Comparison of ENCODE assay signal across 9 cellular contexts in genomic region chr12:54371328-54372112, GRCh38. TPM values are rescaled to one million over a fixed set of nuclear protein-coding genes. Genes with fewer than 3 reads are reported as not detected.
DNase-seq lines count a peak whose midpoint lies in the region; ATAC-seq and TF ChIP-seq lines count a peak whose summit lies in the region.
"Had no signal": no experiment of that assay in that cellular context is flagged by ENCODE, and none has a peak within 500 bp of the region (broad histone marks: within the 10 kb centered on the region; RNA-seq: fewer than 3 reads in every experiment).

No MANE protein-coding gene starts in this region.

- no peak overlapping the region for H3K4me3 ChIP-seq in ACC112 (ENCODE audit: low read depth, low read length)
- H3K4me3 ChIP-seq in Loucy (ENCODE audit: low read length, poor library complexity, severe bottlenecking) = peak overlapping the region; percentile 40
- H3K4me3 ChIP-seq in breast epithelium = no peak overlapping the region
- H3K4me3 ChIP-seq in muscle layer of colon (ENCODE audit: low read depth in 1 of 2, low read length in 2 of 2) = no peak overlapping the region
- no peak overlapping the region for H3K4me3 ChIP-seq in CD8-positive, alpha-beta memory T cell (ENCODE audit: low read length)

- H3K27me3 ChIP-seq in ACC112 (ENCODE audit: insufficient read depth, low read length) = no peaks in the 10 kb centered on the region
- no peaks in the 10 kb centered on the region for H3K27me3 ChIP-seq in Loucy (ENCODE audit: insufficient read depth, low read length, poor library complexity, severe bottlenecking)
- no peaks in the 10 kb centered on the region for H3K27me3 ChIP-seq in breast epithelium
- H3K27me3 ChIP-seq in muscle layer of colon (ENCODE audit: control insufficient read depth in 1 of 2, insufficient read depth in 2 of 2, low read length in 2 of 2) = no peaks in the 10 kb centered on the region
- H3K27me3 ChIP-seq in CD8-positive, alpha-beta memory T cell (ENCODE audit: insufficient read depth, low read length, poor library complexity, severe bottlenecking) = no peaks in the 10 kb centered on the region

- peak overlapping the region; percentile 58 for H3K27ac ChIP-seq in ACC112 (ENCODE audit: low read depth, low read length)
- H3K27ac ChIP-seq in breast epithelium = peak overlapping the region; percentile 71 to 77
- peak overlapping the region; percentile 12 for H3K27ac ChIP-seq in muscle layer of colon (ENCODE audit: low read depth, low read length)
- H3K27ac ChIP-seq in CD8-positive, alpha-beta memory T cell (ENCODE audit: low read depth, low read length) = no peak overlapping the region

- TF ChIP-seq POLR2A in breast epithelium (IDR thresholded peaks at IDR 0.05) = no peak

- peak overlapping the region in 3 of 8 donors; percentile 13 to 83 (median 64) for H3K27ac Mint-ChIP-seq in CD8-positive, alpha-beta memory T cell
- H3K27ac Mint-ChIP-seq in progenitor cell of endocrine pancreas = no peak overlapping the region

- CTCF ChIA-PET in CD8-positive, alpha-beta memory T cell (lab: Charles Lee) = interaction anchor here (0.9 to 2.7 kb wide), 9 partner anchors 8 to 157 kb away, joined by 3 to 14 read pairs (median 6); partner anchors contain the start of gene NCKAP1L

- no peak overlapping the region for H3K4me3 Mint-ChIP-seq in CD8-positive, alpha-beta memory T cell
- H3K4me3 Mint-ChIP-seq in progenitor cell of endocrine pancreas (ENCODE audit: low read depth) = no peak overlapping the region

- no peaks in the 10 kb centered on the region for H3K36me3 ChIP-seq in ACC112 (ENCODE audit: insufficient read depth, low read length)
- no peaks in the 10 kb centered on the region for H3K36me3 ChIP-seq in Loucy (ENCODE audit: insufficient read depth, low read length)
- no peaks in the 10 kb centered on the region for H3K36me3 ChIP-seq in breast epithelium
- peaks cover 8% of the 10 kb centered on the region for H3K36me3 ChIP-seq in muscle layer of colon (ENCODE audit: insufficient read depth, low read length)
- no peaks in the 10 kb centered on the region for H3K36me3 ChIP-seq in CD8-positive, alpha-beta memory T cell (ENCODE audit: insufficient read depth, low read length)

- TF ChIP-seq CTCF in Loucy (conservative IDR thresholded peaks at IDR 0.05; ENCODE audit: low read length) (no peak), breast epithelium (IDR thresholded peaks at IDR 0.05) (no peak), progenitor cell of endocrine pancreas (IDR thresholded peaks at IDR 0.05; ENCODE audit: unreplicated experiment) (no peak)

- no peaks in the 10 kb centered on the region for H4K20me1 ChIP-seq in Loucy (ENCODE audit: insufficient read depth, low read length, poor library complexity, severe bottlenecking)

- peaks cover 0 to 1% (median 0%) of the 10 kb centered on the region in 3 donors for H3K36me3 Mint-ChIP-seq in CD8-positive, alpha-beta memory T cell
- peaks cover 9% of the 10 kb centered on the region for H3K36me3 Mint-ChIP-seq in progenitor cell of endocrine pancreas (ENCODE audit: insufficient read depth)

- H3F3A ChIP-seq in Loucy (ENCODE audit: low read depth) = no peaks in the 10 kb centered on the region

- peak overlapping the region; percentile 66 for H3K9ac ChIP-seq in Loucy (ENCODE audit: low read depth, low read length, poor library complexity, severe bottlenecking)
- H3K9ac ChIP-seq in muscle layer of colon (ENCODE audit: low read length) = no peak overlapping the region

- no peaks in the 10 kb centered on the region for H3K9me3 Mint-ChIP-seq in CD8-positive, alpha-beta memory T cell
- H3K9me3 Mint-ChIP-seq in progenitor cell of endocrine pancreas (ENCODE audit: low read depth) = no peaks in the 10 kb centered on the region

- H3K9me2 ChIP-seq in Loucy (replicated peaks; ENCODE audit: low read depth, low read length) = no peaks in the 10 kb centered on the region

- POLR2A ChIA-PET in CD8-positive, alpha-beta memory T cell (lab: Charles Lee) = no interaction called here

- intact Hi-C loops in breast epithelium (cut with DNase I; ENCODE audit: low total_unique reads) = no loop called here

- peaks cover 0 to 2% of the 10 kb centered on the region in 2 donors for H3K27me3 Mint-ChIP-seq in CD8-positive, alpha-beta memory T cell
- H3K27me3 Mint-ChIP-seq in progenitor cell of endocrine pancreas = peaks cover 38% of the 10 kb centered on the region

- H3K4me2 ChIP-seq in Loucy (ENCODE audit: low read depth, low read length, poor library complexity, severe bottlenecking) = peak overlapping the region; percentile 51

- H3K79me2 ChIP-seq in ACC112 (ENCODE audit: control insufficient read depth, insufficient read depth, low read length, unreplicated experiment) (no peaks in the 10 kb centered on the region), Loucy (ENCODE audit: insufficient read depth, low read length) (no peaks in the 10 kb centered on the region)

- H3K9me3 ChIP-seq in Loucy (ENCODE audit: insufficient read depth, low read depth, low read length) (no peaks in the 10 kb centered on the region), breast epithelium (no peaks in the 10 kb centered on the region), muscle layer of colon (ENCODE audit: low read length) (no peaks in the 10 kb centered on the region)
- no peaks in the 10 kb centered on the region for H3K9me3 ChIP-seq in CD8-positive, alpha-beta memory T cell (ENCODE audit: low read length)

- no peak overlapping the region for H2AFZ ChIP-seq in ACC112 (ENCODE audit: low read length, unreplicated experiment)
- peak overlapping the region; percentile 19; the same call in 1 of the 2 replicates for H2AFZ ChIP-seq in Loucy (ENCODE audit: low read length)

- DNase-seq in breast epithelium (ENCODE audit: low spot score in 2 of 2) (no peak), HuH-7.5 (ENCODE audit: low spot score) (no peak), progenitor cell of endocrine pancreas (ENCODE audit: low spot score, unreplicated experiment) (no peak)
- no peak for DNase-seq in CD8-positive, alpha-beta memory T cell
- DNase-seq: PC-3 had no signal

- no peak for ATAC-seq in GM21526 (IDR thresholded peaks at IDR 0.05; ENCODE audit: low FRiP score, unreplicated experiment)
- ATAC-seq: PC-3 had no signal

- peaks cover 16 to 25% (median 19%) of the 10 kb centered on the region in 3 donors for H3K4me1 Mint-ChIP-seq in CD8-positive, alpha-beta memory T cell
- peaks cover 6% of the 10 kb centered on the region for H3K4me1 Mint-ChIP-seq in progenitor cell of endocrine pancreas (ENCODE audit: low read depth)

- H3K4me1 ChIP-seq in ACC112 (ENCODE audit: control insufficient read depth, insufficient read depth, low read length, unreplicated experiment) = peaks cover 60% of the 10 kb centered on the region
- H3K4me1 ChIP-seq in Loucy (ENCODE audit: insufficient read depth, low read length, poor library complexity, severe bottlenecking) = peaks cover 33% of the 10 kb centered on the region
- peaks cover 0 to 8% of the 10 kb centered on the region in 2 donors for H3K4me1 ChIP-seq in breast epithelium
- H3K4me1 ChIP-seq in muscle layer of colon (ENCODE audit: insufficient read depth, low read length) = peaks cover 60% of the 10 kb centered on the region
- H3K4me1 ChIP-seq in CD8-positive, alpha-beta memory T cell (ENCODE audit: insufficient read depth, low read length) = peaks cover 11% of the 10 kb centered on the region

RNA-seq across cellular contexts. Expression of gene GPR84, which starts 7.2 kb away (rescaled TPM):
- under 1 TPM in 1 of 3 donors, not detected in 2; 0.44 TPM for total RNA-seq in breast epithelium
- total RNA-seq in CD8-positive, alpha-beta memory T cell = under 1 TPM; 0.15 to 0.16 TPM
- polyA plus RNA-seq in CD8-positive, alpha-beta memory T cell = not detected
- not detected in 2 replicates for total RNA-seq in progenitor cell of endocrine pancreas
- total RNA-seq: PC-3 had no signal

RNA-seq across cellular contexts. Expression of gene ZNF385A, which starts 13.0 kb away (rescaled TPM):
- total RNA-seq in breast epithelium (10 to 100 TPM in 2 of 3 donors, 1 to 10 TPM in 1; 8.9 to 18.4 (median 10.5) TPM), progenitor cell of endocrine pancreas (15.6 and 16.6 TPM in 2 replicates)
- under 1 TPM; 0.77 to 0.78 TPM for total RNA-seq in CD8-positive, alpha-beta memory T cell
- polyA plus RNA-seq in CD8-positive, alpha-beta memory T cell = not detected

RNA-seq across cellular contexts. Expression of gene COPZ1, which starts 46.6 kb away (rescaled TPM):
- total RNA-seq in breast epithelium (100 to 1,000 TPM in 1 of 3 donors, 10 to 100 TPM in 2; 70.9 to 109 (median 90.1) TPM), progenitor cell of endocrine pancreas (165 and 173 TPM in 2 replicates)
- total RNA-seq in CD8-positive, alpha-beta memory T cell = 100 to 1,000 TPM; 112 to 115 TPM
- 158 TPM for polyA plus RNA-seq in CD8-positive, alpha-beta memory T cell

RNA-seq across cellular contexts. Expression of gene ITGA5, which starts 47.5 kb away (rescaled TPM):
- 100 to 1,000 TPM in 1 of 3 donors, 10 to 100 TPM in 2; 30.4 to 135 (median 81.9) TPM for total RNA-seq in breast epithelium
- 10 to 100 TPM; 23.2 to 25.7 TPM for total RNA-seq in CD8-positive, alpha-beta memory T cell
- polyA plus RNA-seq in CD8-positive, alpha-beta memory T cell = 50.6 TPM
- total RNA-seq in progenitor cell of endocrine pancreas = 32.2 and 37.8 TPM in 2 replicates
